27 cellular contexts compared by ENCODE assay signal in genomic region chr19:29439688-29440550, GRCh38.
"Had no signal": no experiment of that assay in that cellular context is flagged by ENCODE, and none has a peak within 500 bp of the region (broad histone marks: within the 10 kb centered on the region; RNA-seq: fewer than 3 reads in every experiment).

No MANE protein-coding gene starts in this region.

- H3K9ac ChIP-seq: parathyroid adenoma had no signal

- H3K4me3 ChIP-seq: heart right ventricle, hepatocyte, lower lobe of right lung, mucosa of descending colon, right atrium auricular region, right lobe of liver, smooth muscle cell, suprapubic skin, tibial nerve, vagina had no signal

- H3K27me3 Mint-ChIP-seq: stimulated activated naive B cell treated with anti-CD40 and anti-IgM and Interleukin-4, amounts not matched to agents 10 μg/mL and 1 μg/mL and 100 μg/mL, for 72 hours had no signal

- H3K4me2 ChIP-seq: hepatocyte, smooth muscle cell had no signal

- DNase-seq: heart right ventricle; islet precursor cell; left ventricle myocardium superior; lower lobe of right lung; mesendoderm; midbrain; mucosa of descending colon; naive thymus-derived CD8-positive, alpha-beta T cell; right lobe of liver; stimulated activated CD4-positive, alpha-beta T cell treated with anti-CD3 and anti-CD28 coated beads, Interleukin-1b, Interleukin-23, amount 100 ng/mL, for 48 hours; stimulated activated CD4-positive, alpha-beta T cell treated with anti-CD3 and anti-CD28 coated beads, Interleukin-2, amount 100 ng/mL, for 48 hours; stimulated activated CD4-positive, alpha-beta T cell treated with anti-CD3 and anti-CD28 coated beads, Interleukin-4, amount 100 ng/mL, for 4 hours; stimulated activated CD8-positive, alpha-beta memory T cell treated with anti-CD3 and anti-CD28 coated beads, Interleukin-4, amount 100 ng/mL, for 48 hours; stimulated activated naive B cell treated with anti-CD40 and anti-IgM and Interleukin-4, amounts not matched to agents 10 μg/mL and 1 μg/mL and 100 μg/mL, for 72 hours; stimulated activated naive CD8-positive, alpha-beta T cell treated with anti-CD3 and anti-CD28 coated beads, Interleukin-15, Interleukin-2, amounts not matched to agents 100 U/mL and 50 U/mL, for 24 hours had no signal

- H3K4me1 Mint-ChIP-seq: naive thymus-derived CD8-positive, alpha-beta T cell; nephron; neural crest cell; stimulated activated naive B cell treated with anti-CD40 and anti-IgM and Interleukin-4, amounts not matched to agents 10 μg/mL and 1 μg/mL and 100 μg/mL, for 72 hours had no signal

- H3K27ac ChIP-seq: heart right ventricle, hepatocyte, lower lobe of right lung, parathyroid adenoma, right atrium auricular region, right lobe of liver, suprapubic skin, tibial nerve, vagina had no signal

- H3K4me3 Mint-ChIP-seq: naive thymus-derived CD8-positive, alpha-beta T cell; nephron; neural crest cell; stimulated activated naive B cell treated with anti-CD40 and anti-IgM and Interleukin-4, amounts not matched to agents 10 μg/mL and 1 μg/mL and 100 μg/mL, for 72 hours; type B pancreatic cell had no signal

- H3K9me3 Mint-ChIP-seq: neural crest cell, type B pancreatic cell had no signal

- H3K36me3 Mint-ChIP-seq: stimulated activated naive B cell treated with anti-CD40 and anti-IgM and Interleukin-4, amounts not matched to agents 10 μg/mL and 1 μg/mL and 100 μg/mL, for 72 hours; type B pancreatic cell had no signal

- H2AFZ ChIP-seq: hepatocyte, parathyroid adenoma had no signal

- H3K36me3 ChIP-seq: heart right ventricle, lower lobe of right lung, right atrium auricular region, right lobe of liver, suprapubic skin, tibial nerve, vagina had no signal

- H3K79me2 ChIP-seq: hepatocyte, parathyroid adenoma had no signal

- H3K27ac Mint-ChIP-seq: naive thymus-derived CD8-positive, alpha-beta T cell; nephron; progenitor cell of endocrine pancreas; stimulated activated naive B cell treated with anti-CD40 and anti-IgM and Interleukin-4, amounts not matched to agents 10 μg/mL and 1 μg/mL and 100 μg/mL, for 72 hours; type B pancreatic cell had no signal

- H3K9me3 ChIP-seq: lower lobe of right lung, right lobe of liver, vagina had no signal

- H3K4me1 ChIP-seq: heart right ventricle, lower lobe of right lung, parathyroid adenoma, right atrium auricular region, right lobe of liver, suprapubic skin, tibial nerve, vagina had no signal

- H3K27me3 ChIP-seq: hepatocyte, right atrium auricular region, right lobe of liver, tibial nerve, vagina had no signal

- ATAC-seq: heart right ventricle; left lobe of liver; left ventricle myocardium superior; lower lobe of right lung; mucosa of descending colon; naive thymus-derived CD8-positive, alpha-beta T cell; right lobe of liver; stimulated activated naive B cell treated with anti-CD40 and anti-IgM and Interleukin-4, amounts not matched to agents 10 μg/mL and 1 μg/mL and 100 μg/mL, for 72 hours; stimulated activated naive CD8-positive, alpha-beta T cell treated with anti-CD3 and anti-CD28 coated beads, Interleukin-15, Interleukin-2, amounts not matched to agents 100 U/mL and 50 U/mL, for 24 hours had no signal
